9 cellular contexts compared by ENCODE assay signal in genomic region chr1:205813755-205814058, GRCh38. TPM values are rescaled to one million over a fixed set of nuclear protein-coding genes. Genes with fewer than 3 reads are reported as not detected.
DNase-seq lines count a peak whose midpoint lies in the region; TF ChIP-seq lines count a peak whose summit lies in the region.
"Had no signal": no experiment of that assay in that cellular context is flagged by ENCODE, and none has a peak within 500 bp of the region (broad histone marks: within the 10 kb centered on the region; RNA-seq: fewer than 3 reads in every experiment).

No MANE protein-coding gene starts in this region.

- peaks cover 6 to 17% of the 10 kb centered on the region in 2 donors for H3K4me1 ChIP-seq in uterus

- DNase-seq in AG09309 (ENCODE audit: low read depth): no peak
- DNase-seq in MCF 10A (ENCODE audit: unreplicated experiment): peak; percentile 83
- DNase-seq in midbrain (lab: John Stamatoyannopoulos, UW): peak; percentile 11
- DNase-seq in uterus: no peak
- DNase-seq in dermis blood vessel endothelial cell: no peak
- no peak for DNase-seq in Ammon's horn (ENCODE audit: low spot score)
- DNase-seq in AG20443 (ENCODE audit: low spot score): no peak

- H3K36me3 ChIP-seq in uterus: no peaks in the 10 kb centered on the region

- peak overlapping the region; percentile 85 to 98 (median 88) for H3K27ac Mint-ChIP-seq in IgD-negative memory B cell
- H3K27ac Mint-ChIP-seq in MCF 10A (ENCODE audit: low read depth, unreplicated experiment): peak overlapping the region; percentile 40

- peaks cover 25 to 32% (median 32%) of the 10 kb centered on the region in 3 donors for H3K4me1 Mint-ChIP-seq in IgD-negative memory B cell
- H3K4me1 Mint-ChIP-seq in MCF 10A (ENCODE audit: insufficient read depth, unreplicated experiment): peaks cover 42% of the 10 kb centered on the region

- H3K27me3 ChIP-seq in uterus: no peaks in the 10 kb centered on the region

- no TSS peak for BruUV-seq in MCF 10A (replicated peaks; lab: Mats Ljungman, UMichigan)

- TF ChIP-seq POLR2A in uterus (IDR thresholded peaks at IDR 0.05): no peak

- no peaks in the 10 kb centered on the region for H3K9me3 ChIP-seq in uterus

- peak overlapping the region; percentile 94 to 95 for H3K27ac ChIP-seq in uterus

- intact Hi-C loops in MCF 10A (cut with micrococcal nuclease) (loop anchor here (1.0 to 5.0 kb wide), 2 partner anchors 66 to 94 kb away; no protein-coding TSS in a partner anchor), uterus (cut with DNase I; ENCODE audit: low total_unique reads) (no loop called here)

- H3K36me3 Mint-ChIP-seq in IgD-negative memory B cell (peaks cover 3% of the 10 kb centered on the region), MCF 10A (ENCODE audit: insufficient read depth, unreplicated experiment) (peaks cover 7% of the 10 kb centered on the region)

- TF ChIP-seq CTCF in AG09309 (IDR thresholded peaks at IDR 0.05; ENCODE audit: control insufficient read depth, insufficient read depth, low read depth, low read length, missing control alignments) (no peak), MCF 10A (IDR thresholded peaks at IDR 0.05; ENCODE audit: unreplicated experiment) (no peak), uterus (IDR thresholded peaks at IDR 0.05) (no peak)

- peak overlapping the region; percentile 93 to 98 (median 96) for H3K4me3 Mint-ChIP-seq in IgD-negative memory B cell
- H3K4me3 Mint-ChIP-seq in MCF 10A (ENCODE audit: unreplicated experiment): peak overlapping the region; percentile 87

- no peaks in the 10 kb centered on the region for H3K9me3 Mint-ChIP-seq in IgD-negative memory B cell
- no peaks in the 10 kb centered on the region for H3K9me3 Mint-ChIP-seq in MCF 10A (ENCODE audit: unreplicated experiment)

- POLR2A ChIA-PET in MCF 10A (lab: Yijun Ruan, JAX): interaction anchor here (0.9 to 5.1 kb wide), 8 partner anchors 9 to 181 kb away, joined by 3 to 32 read pairs (median 5); partner anchors contain the start of genes ELK4, NUCKS1 and RAB29

- H3K27me3 Mint-ChIP-seq in IgD-negative memory B cell (no peaks in the 10 kb centered on the region), MCF 10A (ENCODE audit: insufficient read depth, unreplicated experiment) (no peaks in the 10 kb centered on the region)

- CTCF ChIA-PET in MCF 10A (lab: Yijun Ruan, JAX): interaction anchor here (0.6 to 4.8 kb wide), 5 partner anchors 13 to 156 kb away, joined by 3 to 41 read pairs (median 5); no protein-coding TSS in a partner anchor

- peak overlapping the region; percentile 94 for H3K4me3 ChIP-seq in AG09309 (ENCODE audit: control insufficient read depth, low read depth, low read length)
- peak overlapping the region; percentile 76 to 96 for H3K4me3 ChIP-seq in uterus

RNA-seq across cellular contexts. Expression of gene SLC41A1, which starts 0.7 kb away (rescaled TPM):
- 10.9 TPM for polyA plus RNA-seq in IgD-negative memory B cell
- 48.8 and 49.7 TPM in 2 replicates for total RNA-seq in MCF 10A (2022)
- total RNA-seq in uterus: 10 to 100 TPM in 3 of 4 donors, 1 to 10 TPM in 1; 1.0 to 35.4 (median 23.5) TPM
- total RNA-seq in dermis blood vessel endothelial cell: 22.8 and 30.7 TPM in 2 replicates

RNA-seq across cellular contexts. Expression of gene PM20D1, which starts 36.2 kb away (rescaled TPM):
- 2.0 TPM for polyA plus RNA-seq in IgD-negative memory B cell
- total RNA-seq in MCF 10A (2022) (not detected in 2 replicates), uterus (under 1 TPM in 2 of 4 donors, not detected in 2; 0.59 to 0.69 TPM), dermis blood vessel endothelial cell (0.05 TPM in 1 of 2 replicates, not detected in the other)
- total RNA-seq: myocyte had no signal

RNA-seq across cellular contexts. Expression of gene RAB29, which starts 38.4 kb away (rescaled TPM):
- polyA plus RNA-seq in IgD-negative memory B cell: 92.2 TPM
- 33.6 and 44.8 TPM in 2 replicates for total RNA-seq in MCF 10A (2022)
- 10 to 100 TPM in 3 of 4 donors, 1 to 10 TPM in 1; 6.8 to 27.9 (median 12.1) TPM for total RNA-seq in uterus
- 28.2 and 29.6 TPM in 2 replicates for total RNA-seq in dermis blood vessel endothelial cell

Comparison
In these comparisons a context has a peak if more than half of its experiments do, and no peak if none do; other contexts are left out.
1. DNase-seq: peak in MCF 10A (single experiment) and midbrain (single experiment); none in AG09309 (single experiment), uterus (0 of 2), dermis blood vessel endothelial cell (single experiment), Ammon's horn (single experiment) and AG20443 (single experiment).